In the genomic region with DNA sequence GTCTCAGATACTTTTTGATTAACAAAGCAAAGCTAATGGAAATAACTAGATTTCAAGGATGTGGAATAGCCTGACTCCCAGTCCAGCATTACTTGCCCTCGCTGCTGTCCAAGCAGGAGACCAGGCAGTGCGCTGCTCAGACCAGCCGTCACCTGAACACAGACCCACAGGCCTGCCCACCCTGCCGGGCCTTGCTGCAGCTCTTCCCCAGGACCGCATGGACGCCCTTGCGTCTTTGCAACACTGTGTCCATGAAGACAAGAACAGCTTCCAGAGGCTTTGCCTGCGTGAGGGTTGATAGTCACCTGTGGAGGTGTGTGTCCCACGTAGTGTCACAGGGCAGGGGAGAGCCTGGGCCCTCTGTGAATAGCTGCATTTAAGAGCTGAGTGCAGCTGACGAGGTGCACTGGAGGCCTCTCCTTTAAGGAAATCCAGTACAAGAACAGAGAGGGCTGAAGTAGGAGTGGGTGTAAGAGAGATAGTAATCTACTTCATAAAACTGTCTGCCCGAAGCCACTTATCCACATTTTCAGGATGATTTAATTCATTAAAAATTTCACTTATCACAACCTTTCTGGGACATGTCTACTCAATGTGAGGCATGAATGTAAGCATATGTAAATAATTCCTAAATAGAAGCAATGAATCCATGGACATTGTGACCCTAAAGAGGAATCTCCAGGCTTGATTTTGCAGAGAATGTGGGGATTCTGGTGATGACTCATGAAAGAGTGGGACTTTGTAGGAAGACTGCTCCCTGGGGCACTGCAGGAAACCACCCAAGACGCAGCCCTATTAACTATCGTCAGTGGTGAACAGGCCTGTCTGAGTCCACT, we compare ENCODE assay signal across 17 cellular contexts.
DNase-seq lines count a peak whose midpoint lies in the region; ATAC-seq and TF ChIP-seq lines count a peak whose summit lies in the region.
"Had no signal": no experiment of that assay in that cellular context is flagged by ENCODE, and none has a peak within 500 bp of the region (broad histone marks: within the 10 kb centered on the region; RNA-seq: fewer than 3 reads in every experiment).

No MANE protein-coding gene starts in this region.

- TF ChIP-seq POLR2A in NB4 (IDR thresholded peaks at IDR 0.05; ENCODE audit: extremely low read depth, insufficient read length), result no peak

- TF ChIP-seq CTCF in Calu3 (IDR thresholded peaks at IDR 0.05; ENCODE audit: unreplicated experiment) (no peak), NB4 (IDR thresholded peaks at IDR 0.05; ENCODE audit: low read depth, low read length) (no peak), fibroblast of mammary gland (conservative IDR thresholded peaks at IDR 0.05; ENCODE audit: control insufficient read depth, insufficient read depth, low read depth, low read length) (no peak), progenitor cell of endocrine pancreas (IDR thresholded peaks at IDR 0.05; ENCODE audit: unreplicated experiment) (no peak)

- H3K27me3 Mint-ChIP-seq in Calu3 (ENCODE audit: unreplicated experiment) (no peaks in the 10 kb centered on the region), progenitor cell of endocrine pancreas (no peaks in the 10 kb centered on the region), T-cell (peaks cover 0 to 4% of the 10 kb centered on the region in 2 donors)

- H3K4me3 ChIP-seq in NB4 (ENCODE audit: low read depth, low read length), result no peak overlapping the region
- no peak overlapping the region for H3K4me3 ChIP-seq in fibroblast of mammary gland (ENCODE audit: control insufficient read depth, low read depth, low read length)
- H3K4me3 ChIP-seq: Peyer's patch had no signal

- POLR2A ChIA-PET in T-cell (lab: Charles Lee), result no interaction called here

- H3K9me3 Mint-ChIP-seq in Calu3 (ENCODE audit: low read depth, unreplicated experiment), result no peaks in the 10 kb centered on the region
- H3K9me3 Mint-ChIP-seq in progenitor cell of endocrine pancreas (ENCODE audit: low read depth), result no peaks in the 10 kb centered on the region
- no peaks in the 10 kb centered on the region for H3K9me3 Mint-ChIP-seq in T-cell
- H3K9me3 Mint-ChIP-seq: T-helper 2 cell treated with Interferon-gamma antibody and Interleukin-4, amounts not matched to agents 5 μg/mL and 100 μg/mL, for 36 hours had no signal

- peaks cover 6% of the 10 kb centered on the region for H3K36me3 Mint-ChIP-seq in Calu3 (ENCODE audit: insufficient read depth, unreplicated experiment)
- H3K36me3 Mint-ChIP-seq in progenitor cell of endocrine pancreas (ENCODE audit: insufficient read depth), result no peaks in the 10 kb centered on the region
- H3K36me3 Mint-ChIP-seq in T-cell, result no peaks in the 10 kb centered on the region

- ATAC-seq in T-cell (replicated peaks in 1 of 4), result no peak
- ATAC-seq in HG02885 (IDR thresholded peaks at IDR 0.05; ENCODE audit: poor library complexity, unreplicated experiment), result no peak

- H3K27ac Mint-ChIP-seq in Calu3 (ENCODE audit: unreplicated experiment) (peak overlapping the region; percentile 82), progenitor cell of endocrine pancreas (peak overlapping the region; percentile 94), T-cell (no peak overlapping the region)
- H3K27ac Mint-ChIP-seq: HFFc6; T-helper 2 cell treated with Interferon-gamma antibody and Interleukin-4, amounts not matched to agents 5 μg/mL and 100 μg/mL, for 36 hours had no signal

- no peak for DNase-seq in Calu3
- DNase-seq in NB4 (ENCODE audit: low read depth), result peak; percentile 68
- DNase-seq in fibroblast of mammary gland (ENCODE audit: low read depth), result peak; percentile 53
- no peak for DNase-seq in progenitor cell of endocrine pancreas (ENCODE audit: low spot score, unreplicated experiment)
- DNase-seq in NCI-H69 (lab: John Stamatoyannopoulos, UW), result no peak
- no peak for DNase-seq in T-cell
- no peak for DNase-seq in stimulated activated CD8-positive, alpha-beta memory T cell treated with anti-CD3 and anti-CD28 coated beads, Interleukin-4, amount 100 ng/mL, for 48 hours
- DNase-seq: activated CD4-positive, alpha-beta T cell treated with anti-CD3 and anti-CD28 coated beads for 4 hours; activated T-cell treated with anti-CD3 and anti-CD28 coated beads, Interleukin-2, amount 50 U/mL, for 48 hours; amniotic stem cell; C1 segment of cervical spinal cord; HFFc6; NCI-H510A; Peyer's patch; stimulated activated CD4-positive, alpha-beta T cell treated with anti-CD3 and anti-CD28 coated beads, Interleukin-2, amount 100 ng/mL, for 48 hours had no signal

- no peak overlapping the region for H3K4me3 Mint-ChIP-seq in Calu3 (ENCODE audit: low read depth, unreplicated experiment)
- H3K4me3 Mint-ChIP-seq in progenitor cell of endocrine pancreas (ENCODE audit: low read depth), result no peak overlapping the region
- no peak overlapping the region for H3K4me3 Mint-ChIP-seq in T-cell
- H3K4me3 Mint-ChIP-seq: HFFc6; T-helper 2 cell treated with Interferon-gamma antibody and Interleukin-4, amounts not matched to agents 5 μg/mL and 100 μg/mL, for 36 hours had no signal

- CTCF ChIA-PET in Calu3 (lab: Charles Lee), result interaction anchor here (1.1 kb wide), 2 partner anchors 14 to 127 kb away, joined by 4 to 5 read pairs; no protein-coding TSS in a partner anchor
- CTCF ChIA-PET in T-cell (lab: Charles Lee), result no interaction called here

- intact Hi-C loops in Calu3 (cut with micrococcal nuclease; ENCODE audit: unreplicated experiment), result no loop called here

- no TSS peak for BruUV-seq in Calu3 (replicated peaks; lab: Mats Ljungman, UMichigan)

- H3K4me1 Mint-ChIP-seq in Calu3 (ENCODE audit: low read depth, unreplicated experiment) (peaks cover 37% of the 10 kb centered on the region), progenitor cell of endocrine pancreas (ENCODE audit: low read depth) (peaks cover 45% of the 10 kb centered on the region), T-cell (peaks cover 9 to 14% (median 9%) of the 10 kb centered on the region in 3 donors)

Comparison
In these comparisons a context has a peak if more than half of its experiments do, and no peak if none do; other contexts are left out.
1. DNase-seq: peak in NB4 (single experiment) and fibroblast of mammary gland (single experiment); none in Calu3 (single experiment), progenitor cell of endocrine pancreas (single experiment), NCI-H69 (single experiment), T-cell (0 of 34) and stimulated activated CD8-positive, alpha-beta memory T cell treated with anti-CD3 and anti-CD28 coated beads, Interleukin-4, amount 100 ng/mL, for 48 hours (single experiment).
2. H3K27ac Mint-ChIP-seq: peak in Calu3 (single experiment) and progenitor cell of endocrine pancreas (single experiment); none in T-cell (0 of 2).